In the genomic region with DNA sequence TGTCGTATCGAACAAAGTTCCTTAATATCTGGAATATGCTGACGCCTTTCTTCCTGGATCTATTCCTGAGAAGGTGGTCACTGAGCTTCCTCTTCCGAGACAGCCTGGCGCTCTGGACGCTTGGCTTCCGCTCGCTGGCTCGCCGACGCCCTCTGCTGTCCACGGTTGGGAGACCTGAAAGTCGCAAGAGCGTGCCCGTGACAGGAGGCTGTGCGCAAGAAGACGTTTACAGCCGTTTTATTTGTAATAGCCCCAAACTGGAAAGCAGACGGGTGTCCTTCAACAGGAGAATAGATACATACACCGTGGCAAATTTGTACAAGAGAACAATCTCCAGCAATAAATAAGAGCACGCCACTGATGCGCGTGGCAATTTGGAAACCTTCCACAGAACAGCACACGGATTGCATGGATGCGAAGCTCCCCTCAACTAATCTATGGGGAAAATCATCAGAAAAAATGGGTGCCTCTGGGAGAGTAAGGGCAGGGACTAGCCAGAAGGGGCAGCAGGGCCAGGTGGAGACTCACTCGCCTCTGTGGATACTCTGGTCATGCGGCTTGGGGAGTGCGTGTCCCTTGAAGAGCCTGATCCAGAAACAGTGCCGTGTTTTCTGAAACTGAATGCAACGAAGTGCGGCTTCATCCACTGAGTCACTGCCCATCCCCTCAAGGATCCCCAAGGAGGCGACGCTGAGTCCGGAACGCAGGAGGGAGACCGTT, we compare ENCODE assay signal across 8 cellular contexts. TPM values are rescaled to one million over a fixed set of nuclear protein-coding genes. Genes with fewer than 3 reads are reported as not detected.
DNase-seq lines count a peak whose midpoint lies in the region; ATAC-seq and TF ChIP-seq lines count a peak whose summit lies in the region.

No MANE protein-coding gene starts in this region.

- peak; percentile 0 for DNase-seq in NCI-H1694 treated with DMSO at 0.1 percent for 48 hours (lab: John Stamatoyannopoulos, UW)
- no peak for DNase-seq in NCI-H1694 (lab: John Stamatoyannopoulos, UW)
- DNase-seq in activated T-cell treated with anti-CD3 and anti-CD28 coated beads, Interleukin-2, amount 50 U/mL, for 1 hour = peak; percentile 79
- DNase-seq in epithelial cell of proximal tubule (ENCODE audit: low read depth) = no peak
- peak; percentile 66 for DNase-seq in stimulated activated CD8-positive, alpha-beta memory T cell treated with anti-CD3 and anti-CD28 coated beads, Interleukin-4, amount 100 ng/mL, for 24 hours (ENCODE audit: low read depth)

- no peaks in the 10 kb centered on the region for H3K79me2 ChIP-seq in OCI-LY1 (ENCODE audit: insufficient read depth, low read length)

- H2AFZ ChIP-seq in OCI-LY1 (ENCODE audit: low read length) = no peak overlapping the region

- no peaks in the 10 kb centered on the region for H4K20me1 ChIP-seq in OCI-LY1 (ENCODE audit: insufficient read depth, low read length)

- H3K9me3 ChIP-seq in OCI-LY1 (ENCODE audit: low read length) (no peaks in the 10 kb centered on the region), muscle layer of duodenum (ENCODE audit: control insufficient read depth in 1 of 2, low read length in 2 of 2) (no peaks in the 10 kb centered on the region)

- H3K4me1 ChIP-seq in OCI-LY1 (ENCODE audit: insufficient read depth, low read length, severe bottlenecking) (no peaks in the 10 kb centered on the region), muscle layer of duodenum (ENCODE audit: control insufficient read depth in 1 of 2, insufficient read depth in 2 of 2, low read length in 2 of 2) (peaks cover 0 to 7% of the 10 kb centered on the region in 2 donors)

- no peak overlapping the region for H3K9ac ChIP-seq in OCI-LY1 (ENCODE audit: low read length)

- TF ChIP-seq CTCF in OCI-LY1 (IDR thresholded peaks at IDR 0.05; ENCODE audit: low read length) (peak; percentile 90), epithelial cell of proximal tubule (conservative IDR thresholded peaks at IDR 0.05; ENCODE audit: low read depth, low read length) (peak; percentile 89)

- H3K9me2 ChIP-seq in OCI-LY1 (ENCODE audit: low read depth, low read length) = no peaks in the 10 kb centered on the region

- ATAC-seq in HG03139 (IDR thresholded peaks at IDR 0.05; ENCODE audit: unreplicated experiment) = peak; percentile 79

- H3F3A ChIP-seq in OCI-LY1 (ENCODE audit: insufficient read depth, low read length) = no peaks in the 10 kb centered on the region

- no peak overlapping the region for H3K4me3 ChIP-seq in OCI-LY1 (ENCODE audit: low read depth, low read length, poor library complexity, severe bottlenecking)
- H3K4me3 ChIP-seq in epithelial cell of proximal tubule (ENCODE audit: low read depth, low read length) = peak overlapping the region; percentile 45
- peak overlapping the region; percentile 58 to 63 for H3K4me3 ChIP-seq in muscle layer of duodenum (ENCODE audit: low read depth in 1 of 2, low read length in 2 of 2)

- H3K36me3 ChIP-seq in OCI-LY1 (ENCODE audit: insufficient read depth, low read length) = no peaks in the 10 kb centered on the region
- no peaks in the 10 kb centered on the region for H3K36me3 ChIP-seq in muscle layer of duodenum (ENCODE audit: control insufficient read depth in 1 of 2, insufficient read depth in 2 of 2, low read length in 2 of 2)

- no peak overlapping the region for H3K4me2 ChIP-seq in OCI-LY1 (ENCODE audit: low read length)

- H3K27ac ChIP-seq in OCI-LY1 (ENCODE audit: low read depth, low read length, poor library complexity, severe bottlenecking) (no peak overlapping the region), muscle layer of duodenum (ENCODE audit: low read length) (no peak overlapping the region)

- H3K27me3 ChIP-seq in OCI-LY1 (ENCODE audit: insufficient read depth, low read length) (peaks cover 4% of the 10 kb centered on the region; the same call in 1 of the 2 replicates), muscle layer of duodenum (ENCODE audit: low read depth, low read length) (no peaks in the 10 kb centered on the region)

RNA-seq across cellular contexts. Expression of a gene that starts 41.5 kb away (rescaled TPM):
- total RNA-seq in epithelial cell of proximal tubule = 123 and 463 TPM in 2 replicates

RNA-seq across cellular contexts. Expression of a gene that starts 42.5 kb away (rescaled TPM):
- under 0.01 TPM in 1 of 2 replicates, not detected in the other for total RNA-seq in epithelial cell of proximal tubule

Comparison
In these comparisons a context has a peak if more than half of its experiments do, and no peak if none do; other contexts are left out.
1. DNase-seq: peak in NCI-H1694 treated with DMSO at 0.1 percent for 48 hours (single experiment), activated T-cell treated with anti-CD3 and anti-CD28 coated beads, Interleukin-2, amount 50 U/mL, for 1 hour (single experiment) and stimulated activated CD8-positive, alpha-beta memory T cell treated with anti-CD3 and anti-CD28 coated beads, Interleukin-4, amount 100 ng/mL, for 24 hours (single experiment); none in NCI-H1694 (single experiment) and epithelial cell of proximal tubule (single experiment).